12 cellular contexts compared by ENCODE assay signal in genomic region chr22:27480487-27480886, GRCh38.
DNase-seq lines count a peak whose midpoint lies in the region; ATAC-seq and TF ChIP-seq lines count a peak whose summit lies in the region.
"Had no signal": no experiment of that assay in that cellular context is flagged by ENCODE, and none has a peak within 500 bp of the region (broad histone marks: within the 10 kb centered on the region; RNA-seq: fewer than 3 reads in every experiment).

No MANE protein-coding gene starts in this region.

- H3K4me3 ChIP-seq in RWPE2 (ENCODE audit: severe bottlenecking), result no peak overlapping the region
- H3K4me3 ChIP-seq: suprapubic skin had no signal

- TF ChIP-seq CTCF in RWPE2 (IDR thresholded peaks at IDR 0.05; ENCODE audit: poor library complexity, severe bottlenecking) (no peak), omental fat pad (IDR thresholded peaks at IDR 0.05) (no peak), type B pancreatic cell (conservative IDR thresholded peaks at IDR 0.05) (no peak)

- peaks cover 30% of the 10 kb centered on the region for H3K4me1 ChIP-seq in RWPE2 (ENCODE audit: insufficient read depth, poor library complexity, severe bottlenecking)

- H3K36me3 Mint-ChIP-seq in type B pancreatic cell, result no peaks in the 10 kb centered on the region

- H3K4me3 Mint-ChIP-seq in type B pancreatic cell, result no peak overlapping the region
- H3K4me3 Mint-ChIP-seq: activated T-helper 17 cell treated with anti-CD3 and anti-CD28 coated beads, Interleukin-2, amount 50 U/mL, for 72 hours had no signal

- H3K9me3 Mint-ChIP-seq in type B pancreatic cell, result no peaks in the 10 kb centered on the region
- H3K9me3 Mint-ChIP-seq: activated T-helper 17 cell treated with anti-CD3 and anti-CD28 coated beads, Interleukin-2, amount 50 U/mL, for 72 hours had no signal

- no peak overlapping the region for H3K27ac Mint-ChIP-seq in type B pancreatic cell
- H3K27ac Mint-ChIP-seq: activated T-helper 17 cell treated with anti-CD3 and anti-CD28 coated beads, Interleukin-2, amount 50 U/mL, for 72 hours had no signal

- DNase-seq in NCI-H128 (lab: John Stamatoyannopoulos, UW; ENCODE audit: unreplicated experiment) (peak; percentile 9), RWPE2 (ENCODE audit: low spot score) (no peak), omental fat pad (ENCODE audit: low spot score) (no peak), type B pancreatic cell (ENCODE audit: extremely low spot score, unreplicated experiment) (no peak)
- DNase-seq: activated CD4-positive, alpha-beta T cell treated with anti-CD3 and anti-CD28 coated beads for 48 hours; NK-92 treated with Interleukin-12 subunit alpha and Interleukin-12 subunit beta, amount 100 ng/mL, for 24 hours had no signal

- no peak for ATAC-seq in RWPE2 (ENCODE audit: low read depth)
- no peak for ATAC-seq in GM19455 (IDR thresholded peaks at IDR 0.05; ENCODE audit: unreplicated experiment)
- no peak for ATAC-seq in omental fat pad (ENCODE audit: low FRiP score)
- ATAC-seq in HG02588 (IDR thresholded peaks at IDR 0.05; ENCODE audit: unreplicated experiment), result no peak
- ATAC-seq: activated T-helper 17 cell treated with anti-CD3 and anti-CD28 coated beads, Interleukin-2, amount 50 U/mL, for 72 hours had no signal

- H3K4me1 Mint-ChIP-seq in type B pancreatic cell (ENCODE audit: unreplicated experiment), result peaks cover 44% of the 10 kb centered on the region
- H3K4me1 Mint-ChIP-seq: activated T-helper 17 cell treated with anti-CD3 and anti-CD28 coated beads, Interleukin-2, amount 50 U/mL, for 72 hours had no signal

- peaks cover 24% of the 10 kb centered on the region for H3K36me3 ChIP-seq in RWPE2 (ENCODE audit: low read depth)
- H3K36me3 ChIP-seq: suprapubic skin had no signal

- H3K27ac ChIP-seq in RWPE2 (ENCODE audit: poor library complexity, severe bottlenecking) (peak overlapping the region; percentile 32), layer of hippocampus (ENCODE audit: low read depth, low read length) (peak overlapping the region; percentile 55)
- H3K27ac ChIP-seq: epithelial cell of prostate, suprapubic skin had no signal

- H3K9me3 ChIP-seq in RWPE2 (ENCODE audit: severe bottlenecking), result peaks cover 2% of the 10 kb centered on the region
- H3K9me3 ChIP-seq: suprapubic skin had no signal

- no peaks in the 10 kb centered on the region for H3K27me3 ChIP-seq in RWPE2 (ENCODE audit: insufficient read depth, poor library complexity, severe bottlenecking)
- H3K27me3 ChIP-seq in layer of hippocampus (ENCODE audit: control insufficient read depth, insufficient read depth, low read length), result no peaks in the 10 kb centered on the region
- H3K27me3 ChIP-seq: suprapubic skin had no signal

- peaks cover 12% of the 10 kb centered on the region for H3K27me3 Mint-ChIP-seq in type B pancreatic cell
- H3K27me3 Mint-ChIP-seq: activated T-helper 17 cell treated with anti-CD3 and anti-CD28 coated beads, Interleukin-2, amount 50 U/mL, for 72 hours had no signal
